In the genomic region with DNA sequence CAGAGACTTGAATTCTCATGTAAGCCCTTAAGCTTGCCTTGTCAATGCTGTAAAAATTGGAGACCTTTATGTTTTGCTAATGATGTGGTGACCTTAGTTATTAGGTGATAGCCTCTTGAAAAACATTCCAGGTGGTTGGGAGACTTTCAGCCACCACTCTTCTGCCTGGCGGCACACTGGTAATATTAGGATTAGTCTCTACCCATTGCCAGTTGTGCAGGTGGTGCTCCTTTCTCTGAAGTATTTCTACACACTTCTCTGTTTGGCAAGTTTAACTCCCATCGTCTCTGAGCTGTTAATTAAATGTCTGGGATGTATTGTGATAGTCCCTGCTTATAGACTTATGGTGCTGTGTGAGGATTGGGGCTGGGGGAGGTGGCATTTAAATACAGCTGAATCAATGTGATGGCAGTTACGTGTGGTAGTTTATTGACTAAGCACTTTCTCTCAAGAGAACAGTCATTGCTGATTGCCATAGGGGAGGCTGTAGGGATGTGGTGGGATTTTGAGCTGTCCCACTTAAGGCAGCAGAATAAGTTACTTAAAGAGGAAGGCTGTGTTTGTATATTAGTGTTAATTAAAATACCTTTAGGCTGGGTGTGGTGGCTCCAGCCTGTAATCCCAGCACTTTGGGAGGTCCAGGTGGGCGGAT, we compare ENCODE assay signal across 9 cellular contexts. TPM values are rescaled to one million over a fixed set of nuclear protein-coding genes. Genes with fewer than 3 reads are reported as not detected.
DNase-seq lines count a peak whose midpoint lies in the region; ATAC-seq and TF ChIP-seq lines count a peak whose summit lies in the region.
"Had no signal": no experiment of that assay in that cellular context is flagged by ENCODE, and none has a peak within 500 bp of the region (broad histone marks: within the 10 kb centered on the region; RNA-seq: fewer than 3 reads in every experiment).

No MANE protein-coding gene starts in this region.

- TF ChIP-seq CTCF in type B pancreatic cell (conservative IDR thresholded peaks at IDR 0.05), result no peak

- peaks cover 49% of the 10 kb centered on the region for H3K4me1 Mint-ChIP-seq in activated naive CD4-positive, alpha-beta T cell treated with anti-CD3 and anti-CD28 coated beads, Interleukin-2, amount 10 ng/mL, durations not matched to agents 7 days and 5 days
- peaks cover 20% of the 10 kb centered on the region for H3K4me1 Mint-ChIP-seq in type B pancreatic cell (ENCODE audit: unreplicated experiment)

- no peak overlapping the region for H3K4me3 Mint-ChIP-seq in activated naive CD4-positive, alpha-beta T cell treated with anti-CD3 and anti-CD28 coated beads, Interleukin-2, amount 10 ng/mL, durations not matched to agents 7 days and 5 days
- H3K4me3 Mint-ChIP-seq in type B pancreatic cell, result peak overlapping the region; percentile 46

- no peaks in the 10 kb centered on the region for H3K9me3 ChIP-seq in mesodermal cell (ENCODE audit: control insufficient read depth, low read length)

- no peaks in the 10 kb centered on the region for H3K27me3 Mint-ChIP-seq in activated naive CD4-positive, alpha-beta T cell treated with anti-CD3 and anti-CD28 coated beads, Interleukin-2, amount 10 ng/mL, durations not matched to agents 7 days and 5 days
- no peaks in the 10 kb centered on the region for H3K27me3 Mint-ChIP-seq in type B pancreatic cell

- peak overlapping the region; percentile 72 for H3K27ac Mint-ChIP-seq in activated naive CD4-positive, alpha-beta T cell treated with anti-CD3 and anti-CD28 coated beads, Interleukin-2, amount 10 ng/mL, durations not matched to agents 7 days and 5 days
- H3K27ac Mint-ChIP-seq in type B pancreatic cell, result peak overlapping the region; percentile 94

- H3K36me3 ChIP-seq in mesodermal cell (ENCODE audit: control insufficient read depth, insufficient read depth, low read length), result peaks cover 68% of the 10 kb centered on the region

- WGBS in adipose tissue, 3 donors, result 51 to 66% (median 65%) methylated on average over 4 of the region's 4 CpGs
- WGBS in mesodermal cell (ENCODE audit: insufficient coverage in 2 of 2), 2 experiments, result 82 to 100% methylated on average over 1 to 3 of the region's 4 CpGs

- no peak overlapping the region for H3K4me3 ChIP-seq in mesodermal cell (ENCODE audit: extremely low read depth, insufficient read depth, low read length, poor library complexity, severe bottlenecking)

- peak overlapping the region; percentile 42 for H3K27ac ChIP-seq in adipose tissue (ENCODE audit: low read depth, low read length)
- H3K27ac ChIP-seq in mesodermal cell (ENCODE audit: low read depth, low read length, severe bottlenecking), result peak overlapping the region; percentile 88

- no peaks in the 10 kb centered on the region for H3K9me3 Mint-ChIP-seq in activated naive CD4-positive, alpha-beta T cell treated with anti-CD3 and anti-CD28 coated beads, Interleukin-2, amount 10 ng/mL, durations not matched to agents 7 days and 5 days
- no peaks in the 10 kb centered on the region for H3K9me3 Mint-ChIP-seq in type B pancreatic cell

- H3K36me3 Mint-ChIP-seq in activated naive CD4-positive, alpha-beta T cell treated with anti-CD3 and anti-CD28 coated beads, Interleukin-2, amount 10 ng/mL, durations not matched to agents 7 days and 5 days, result peaks cover 34% of the 10 kb centered on the region
- H3K36me3 Mint-ChIP-seq in type B pancreatic cell, result peaks cover 25% of the 10 kb centered on the region

- H3K4me1 ChIP-seq in mesodermal cell (ENCODE audit: control insufficient read depth, insufficient read depth, low read length, poor library complexity, severe bottlenecking), result peaks cover 35% of the 10 kb centered on the region

- CTCF ChIA-PET in activated naive CD4-positive, alpha-beta T cell treated with anti-CD3 and anti-CD28 coated beads, Interleukin-2, amount 10 ng/mL, durations not matched to agents 7 days and 5 days (lab: Charles Lee), result interaction anchor here (0.6 kb wide), 2 partner anchors 11 to 316 kb away, joined by 3 read pairs; no protein-coding TSS in a partner anchor

- ATAC-seq in GM21737 (IDR thresholded peaks at IDR 0.05; ENCODE audit: unreplicated experiment), result no peak
- ATAC-seq in HG02973 (IDR thresholded peaks at IDR 0.05; ENCODE audit: unreplicated experiment), result no peak
- ATAC-seq in GM21723 (IDR thresholded peaks at IDR 0.05; ENCODE audit: unreplicated experiment), result no peak

- no peak for DNase-seq in activated naive CD4-positive, alpha-beta T cell treated with anti-CD3 and anti-CD28 coated beads, Interleukin-2, amount 10 ng/mL, durations not matched to agents 7 days and 5 days
- no peak for DNase-seq in activated naive CD4-positive, alpha-beta T cell (lab: John Stamatoyannopoulos, UW)
- no peak for DNase-seq in type B pancreatic cell (ENCODE audit: extremely low spot score, unreplicated experiment)
- DNase-seq: stimulated activated CD4-positive, alpha-beta T cell treated with anti-CD3 and anti-CD28 coated beads, Interleukin-15, amount 100 ng/mL, for 24 hours had no signal

RNA-seq across cellular contexts. Expression of a gene that starts 11.7 kb away (rescaled TPM):
- polyA plus RNA-seq in adipose tissue, result 100 to 1,000 TPM in 2 of 3 donors, 10 to 100 TPM in 1; 84.0 to 187 (median 186) TPM
- polyA plus RNA-seq in mesodermal cell (2013, experiment 1 of 2), result 293 TPM
- polyA plus RNA-seq in mesodermal cell (2013, experiment 2 of 2), result 284 TPM
- total RNA-seq in type B pancreatic cell (ENCODE audit: low replicate concordance), result 204 and 253 TPM in 2 replicates

RNA-seq across cellular contexts. Expression of a gene that starts 37.3 kb away (rescaled TPM):
- polyA plus RNA-seq in adipose tissue, result 1 to 10 TPM; 5.2 to 9.2 (median 5.6) TPM
- 20.4 TPM for polyA plus RNA-seq in mesodermal cell (2013, experiment 1 of 2)
- polyA plus RNA-seq in mesodermal cell (2013, experiment 2 of 2), result 21.9 TPM
- total RNA-seq in type B pancreatic cell (ENCODE audit: low replicate concordance), result 22.0 and 23.2 TPM in 2 replicates
